Comparison of ENCODE assay signal across 30 cellular contexts in genomic region chr5:88984040-88984439, GRCh38.
"Had no signal": no experiment of that assay in that cellular context is flagged by ENCODE, and none has a peak within 500 bp of the region (broad histone marks: within the 10 kb centered on the region; RNA-seq: fewer than 3 reads in every experiment).

No MANE protein-coding gene starts in this region.

- H3K36me3 Mint-ChIP-seq: activated CD4-positive, alpha-beta memory T cell treated with anti-CD3 and anti-CD28 coated beads for 36 hours; activated naive CD4-positive, alpha-beta T cell treated with anti-CD3 and anti-CD28 coated beads, Interleukin-2, amount 50 U/mL, for 24 hours; naive thymus-derived CD4-positive, alpha-beta T cell; stimulated activated effector memory CD8-positive, alpha-beta T cell treated with anti-CD3 and anti-CD28 coated beads, Interleukin-12 subunit alpha, Interleukin-12 subunit beta, amount 100 ng/mL, for 72 hours; type B pancreatic cell had no signal

- ATAC-seq: activated naive CD8-positive, alpha-beta T cell treated with anti-CD3 and anti-CD28 coated beads, Interleukin-2, amount 50 U/mL, for 24 hours; foreskin keratinocyte; left ventricle myocardium superior; naive thymus-derived CD4-positive, alpha-beta T cell; stimulated activated effector memory CD8-positive, alpha-beta T cell treated with anti-CD3 and anti-CD28 coated beads, Interleukin-12 subunit alpha, Interleukin-12 subunit beta, amount 100 ng/mL, for 72 hours; T-helper 17 cell had no signal

- H3K4me1 Mint-ChIP-seq: activated naive CD4-positive, alpha-beta T cell treated with anti-CD3 and anti-CD28 coated beads, Interleukin-2, amount 50 U/mL, for 24 hours; stimulated activated effector memory CD8-positive, alpha-beta T cell treated with anti-CD3 and anti-CD28 coated beads, Interleukin-12 subunit alpha, Interleukin-12 subunit beta, amount 100 ng/mL, for 72 hours; T-helper 17 cell had no signal

- DNase-seq: activated CD4-positive, alpha-beta memory T cell treated with anti-CD3 and anti-CD28 coated beads for 36 hours; activated CD4-positive, alpha-beta T cell treated with anti-CD3 and anti-CD28 coated beads, Interleukin-2, amount 10 ng/mL, durations not matched to agents 24 days and 14 days; activated CD4-positive, CD25-positive, alpha-beta regulatory T cell treated with anti-CD3 and anti-CD28 coated beads, Interleukin-2, amount 50 U/mL, for 72 hours; activated CD8-positive, alpha-beta memory T cell treated with anti-CD3 and anti-CD28 coated beads, Interleukin-2, amount 50 U/mL, for 48 hours; activated naive CD8-positive, alpha-beta T cell treated with anti-CD3 and anti-CD28 coated beads, Interleukin-2, amount 50 U/mL, for 24 hours; activated T-cell treated with anti-CD3 and anti-CD28 coated beads, Interleukin-2, amount 50 U/mL, for 48 hours; central memory CD4-positive, alpha-beta T cell; endodermal cell; foreskin keratinocyte; left ventricle myocardium superior; mammary epithelial cell; midbrain; naive thymus-derived CD4-positive, alpha-beta T cell; ovary; retina; sigmoid colon; small intestine; stimulated activated CD4-positive, alpha-beta T cell treated with anti-CD3 and anti-CD28 coated beads, Interleukin-4, amount 100 ng/mL, for 24 hours; T-helper 17 cell; T1000 had no signal

- H3K9me3 ChIP-seq: breast epithelium, esophagus muscularis mucosa, ovary, prostate gland, sigmoid colon, thoracic aorta, vagina had no signal

- H3K4me3 Mint-ChIP-seq: activated CD4-positive, alpha-beta memory T cell treated with anti-CD3 and anti-CD28 coated beads for 36 hours; activated CD4-positive, alpha-beta T cell treated with anti-CD3 and anti-CD28 coated beads, Interleukin-2, amount 10 ng/mL, durations not matched to agents 24 days and 14 days; activated naive CD4-positive, alpha-beta T cell treated with anti-CD3 and anti-CD28 coated beads, Interleukin-2, amount 50 U/mL, for 24 hours; activated naive CD8-positive, alpha-beta T cell treated with anti-CD3 and anti-CD28 coated beads, Interleukin-2, amount 50 U/mL, for 24 hours; endodermal cell; naive thymus-derived CD4-positive, alpha-beta T cell; stimulated activated effector memory CD8-positive, alpha-beta T cell treated with anti-CD3 and anti-CD28 coated beads, Interleukin-12 subunit alpha, Interleukin-12 subunit beta, amount 100 ng/mL, for 72 hours; stimulated activated naive CD8-positive, alpha-beta T cell treated with anti-CD3 and anti-CD28 coated beads, Interleukin-15, Interleukin-2, amounts not matched to agents 100 ng/mL and 50 ng/mL, for 24 hours; T-helper 17 cell; type B pancreatic cell had no signal

- H3K4me3 ChIP-seq: breast epithelium, esophagus muscularis mucosa, ovary, prostate gland, sigmoid colon, thoracic aorta, vagina had no signal

- H3K27me3 ChIP-seq: breast epithelium, esophagus muscularis mucosa, foreskin keratinocyte, ovary, sigmoid colon, vagina had no signal

- H3K4me1 ChIP-seq: breast epithelium, esophagus muscularis mucosa, foreskin keratinocyte, prostate gland, sigmoid colon, vagina had no signal

- H3K36me3 ChIP-seq: breast epithelium, esophagus muscularis mucosa, ovary, prostate gland, sigmoid colon, thoracic aorta, vagina had no signal

- H3K9me3 Mint-ChIP-seq: activated CD4-positive, alpha-beta T cell treated with anti-CD3 and anti-CD28 coated beads, Interleukin-2, amount 10 ng/mL, durations not matched to agents 24 days and 14 days; endodermal cell; stimulated activated naive CD8-positive, alpha-beta T cell treated with anti-CD3 and anti-CD28 coated beads, Interleukin-15, Interleukin-2, amounts not matched to agents 100 ng/mL and 50 ng/mL, for 24 hours; type B pancreatic cell had no signal

- H3K27ac ChIP-seq: breast epithelium, esophagus muscularis mucosa, foreskin keratinocyte, ovary, prostate gland, sigmoid colon, thoracic aorta, vagina had no signal

- H3K27ac Mint-ChIP-seq: activated CD4-positive, alpha-beta memory T cell treated with anti-CD3 and anti-CD28 coated beads for 36 hours; activated CD4-positive, alpha-beta T cell treated with anti-CD3 and anti-CD28 coated beads, Interleukin-2, amount 10 ng/mL, durations not matched to agents 24 days and 14 days; activated naive CD4-positive, alpha-beta T cell treated with anti-CD3 and anti-CD28 coated beads, Interleukin-2, amount 50 U/mL, for 24 hours; activated naive CD8-positive, alpha-beta T cell treated with anti-CD3 and anti-CD28 coated beads, Interleukin-2, amount 50 U/mL, for 24 hours; activated T-helper 2 cell treated with anti-CD3 and anti-CD28 coated beads, Interferon-gamma antibody, Interleukin-2, Interleukin-4, amounts not matched to agents 10 μg/mL and 5 μg/mL and 100 μg/mL, durations not matched to agents 14 hours and 24 hours and 36 hours; endodermal cell; naive thymus-derived CD4-positive, alpha-beta T cell; stimulated activated effector memory CD8-positive, alpha-beta T cell treated with anti-CD3 and anti-CD28 coated beads, Interleukin-12 subunit alpha, Interleukin-12 subunit beta, amount 100 ng/mL, for 72 hours; stimulated activated naive CD8-positive, alpha-beta T cell treated with anti-CD3 and anti-CD28 coated beads, Interleukin-15, Interleukin-2, amounts not matched to agents 100 ng/mL and 50 ng/mL, for 24 hours; T-helper 17 cell; type B pancreatic cell had no signal

- H3K27me3 Mint-ChIP-seq: activated CD4-positive, alpha-beta memory T cell treated with anti-CD3 and anti-CD28 coated beads for 36 hours; activated naive CD4-positive, alpha-beta T cell treated with anti-CD3 and anti-CD28 coated beads, Interleukin-2, amount 50 U/mL, for 24 hours; activated naive CD8-positive, alpha-beta T cell treated with anti-CD3 and anti-CD28 coated beads, Interleukin-2, amount 50 U/mL, for 24 hours; naive thymus-derived CD4-positive, alpha-beta T cell; T-helper 17 cell had no signal
